Comparison of ENCODE assay signal across 1 cellular context in the genomic region with DNA sequence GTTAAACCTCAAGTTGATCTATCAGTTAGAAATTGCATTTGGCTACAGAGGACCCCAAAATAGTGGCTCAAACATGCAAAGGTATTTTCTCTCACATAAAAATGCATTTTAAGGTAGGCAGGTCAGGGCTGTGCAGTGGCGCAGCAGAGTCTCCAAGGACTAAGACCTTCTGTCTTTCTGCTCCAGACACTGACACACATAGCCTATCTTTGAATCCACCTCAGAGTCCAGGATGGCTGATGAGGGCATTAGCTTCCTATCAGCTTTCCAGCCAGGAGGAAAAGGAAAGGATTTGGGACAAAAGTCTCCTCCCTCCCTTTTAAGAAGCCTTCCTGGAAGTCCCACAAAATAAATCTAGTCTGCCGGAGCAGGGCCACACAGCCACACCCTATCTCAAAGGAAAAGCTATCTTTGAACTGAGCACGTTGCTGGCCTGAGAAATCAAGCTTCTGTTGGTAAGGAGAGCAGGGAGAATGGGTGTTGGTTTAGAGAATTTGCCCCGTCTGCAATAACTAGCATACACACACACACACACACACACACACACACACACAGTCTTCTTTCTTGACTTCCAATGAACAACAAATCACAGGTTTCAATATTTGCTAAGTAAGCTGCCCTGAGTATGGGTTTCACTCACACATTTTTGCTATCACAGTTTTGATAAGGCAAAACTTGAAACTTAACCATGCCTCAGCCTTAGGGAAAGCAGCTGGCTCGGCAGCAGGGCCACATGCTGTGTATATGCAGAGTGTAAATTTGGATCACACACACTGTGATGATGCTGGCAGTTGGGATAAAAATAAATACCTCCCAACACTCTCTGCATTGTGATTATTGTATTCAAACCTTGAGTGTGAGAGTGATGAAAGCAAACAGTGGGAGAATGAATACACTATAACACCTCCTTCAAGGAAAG.
TF ChIP-seq lines count a peak whose summit lies in the region.

No MANE protein-coding gene starts in this region.

TF ChIP-seq in SK-N-SH treated with all-trans-retinoic acid at 6 μM for 48 hours, 23 proteins besides CTCF, POLR2A, EP300 and RAD21 (continued from another document):
- TF ChIP-seq TCF4 (CRISPR knock-in tag; IDR thresholded peaks at IDR 0.05; ENCODE audit: borderline replicate concordance): no peak
- TF ChIP-seq ISL1 (CRISPR knock-in tag; IDR thresholded peaks at IDR 0.05): no peak
- TF ChIP-seq ZNF8 (CRISPR knock-in tag; IDR thresholded peaks at IDR 0.05): no peak
- no peak for TF ChIP-seq TOX (CRISPR knock-in tag; IDR thresholded peaks at IDR 0.05; ENCODE audit: borderline replicate concordance)
- TF ChIP-seq, protein P1, sequence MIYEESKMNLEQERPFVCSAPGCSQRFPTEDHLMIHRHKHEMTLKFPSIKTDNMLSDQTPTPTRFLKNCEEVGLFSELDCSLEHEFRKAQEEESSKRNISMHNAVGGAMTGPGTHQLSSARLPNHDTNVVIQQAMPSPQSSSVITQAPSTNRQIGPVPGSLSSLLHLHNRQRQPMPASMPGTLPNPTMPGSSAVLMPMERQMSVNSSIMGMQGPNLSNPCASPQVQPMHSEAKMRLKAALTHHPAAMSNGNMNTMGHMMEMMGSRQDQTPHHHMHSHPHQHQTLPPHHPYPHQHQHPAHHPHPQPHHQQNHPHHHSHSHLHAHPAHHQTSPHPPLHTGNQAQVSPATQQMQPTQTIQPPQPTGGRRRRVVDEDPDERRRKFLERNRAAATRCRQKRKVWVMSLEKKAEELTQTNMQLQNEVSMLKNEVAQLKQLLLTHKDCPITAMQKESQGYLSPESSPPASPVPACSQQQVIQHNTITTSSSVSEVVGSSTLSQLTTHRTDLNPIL (CRISPR knock-in tag; IDR thresholded peaks at IDR 0.05; ENCODE audit: low read depth): no peak
